8 cellular contexts compared by ENCODE assay signal in genomic region chr13:97018029-97018819, GRCh38. TPM values are rescaled to one million over a fixed set of nuclear protein-coding genes. Genes with fewer than 3 reads are reported as not detected.
A peak's percentile ranks its signal among the peaks of the same experiment; 100 is the strongest.
DNase-seq lines count a peak whose midpoint lies in the region; ATAC-seq and TF ChIP-seq lines count a peak whose summit lies in the region.

No MANE protein-coding gene starts in this region.

- no peaks in the 10 kb centered on the region for H3K36me3 ChIP-seq in neuron (ENCODE audit: insufficient read depth, low read length)

- in situ Hi-C loops in GM13977 (cut with MboI; ENCODE audit: low pct_unique_long_range_greater_than_20kb, low sequenced_read_pairs, unreplicated experiment), result no loop called here

- peak overlapping the region; percentile 28 for H2AFZ ChIP-seq in neuron (ENCODE audit: low read depth, low read length)

- H3K4me1 ChIP-seq in neuron (ENCODE audit: insufficient read depth, low read length), result no peaks in the 10 kb centered on the region

- ATAC-seq in HG02798 (IDR thresholded peaks at IDR 0.05; ENCODE audit: poor library complexity, unreplicated experiment) (peak; percentile 95), GM19397 (IDR thresholded peaks at IDR 0.05; ENCODE audit: unreplicated experiment) (no peak)

- H3K9me3 ChIP-seq in neuron (ENCODE audit: low read length), result no peaks in the 10 kb centered on the region

- TF ChIP-seq CTCF in GM13977 (IDR thresholded peaks at IDR 0.05; ENCODE audit: extremely low read depth, insufficient read depth, missing control alignments) (peak; percentile 79), WI38 (IDR thresholded peaks at IDR 0.05; ENCODE audit: low read depth, low read length) (peak; percentile 78), fibroblast of the aortic adventitia (IDR thresholded peaks at IDR 0.05; ENCODE audit: insufficient read depth, low read length) (peak; percentile 88)

- DNase-seq in AML-193 (lab: John Stamatoyannopoulos, UW) (peak; percentile 47 to 50), GM13977 (ENCODE audit: low spot score) (peak; percentile 34), NCI-H1436 (lab: John Stamatoyannopoulos, UW) (peak; percentile 54), fibroblast of the aortic adventitia (ENCODE audit: low read depth) (peak; percentile 75)

- H3K4me3 ChIP-seq in WI38 (ENCODE audit: low read depth, low read length) (no peak overlapping the region), fibroblast of the aortic adventitia (ENCODE audit: low read depth, low read length) (no peak overlapping the region), neuron (ENCODE audit: low read length) (no peak overlapping the region)

- H3K27me3 ChIP-seq in neuron (ENCODE audit: insufficient read depth, low read length), result no peaks in the 10 kb centered on the region

RNA-seq across cellular contexts. Expression of gene OXGR1, which starts 23.9 kb away (rescaled TPM):
- total RNA-seq in fibroblast of the aortic adventitia (ENCODE audit: low replicate concordance), result not detected in 2 replicates
